In the genomic region with DNA sequence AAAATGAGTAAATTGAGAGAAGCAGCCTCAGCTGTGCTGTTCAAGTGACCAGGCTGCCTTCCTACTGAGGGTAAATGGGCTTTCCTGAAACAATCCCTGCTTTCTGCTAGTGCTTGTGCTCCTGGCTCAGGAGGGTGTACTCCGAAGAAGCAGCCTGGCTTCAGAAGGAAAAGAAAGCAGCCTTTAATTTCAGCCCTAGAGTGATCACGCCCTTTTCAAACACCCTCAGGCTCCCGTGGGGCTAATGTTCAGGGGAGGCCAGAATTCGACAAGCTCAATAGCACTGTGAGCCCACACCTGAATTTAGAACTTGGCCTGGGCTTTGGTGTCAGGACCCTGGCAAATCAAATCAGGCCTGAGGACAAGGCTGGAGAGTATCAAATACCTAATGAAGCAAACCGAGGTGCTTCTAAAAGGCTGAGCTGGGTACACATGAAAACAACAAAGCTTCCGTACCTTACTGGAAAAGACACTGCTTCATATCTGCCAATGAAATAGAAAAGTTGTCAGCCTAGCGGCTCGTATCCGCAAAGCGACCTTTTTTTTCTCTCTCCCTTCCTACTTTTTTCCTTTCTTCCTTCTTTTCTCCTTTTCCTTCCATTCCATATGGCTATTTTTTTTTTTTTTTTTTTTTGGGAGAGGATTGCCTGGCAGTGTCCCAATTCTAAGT, we compare ENCODE assay signal across 10 cellular contexts.
DNase-seq lines count a peak whose midpoint lies in the region; ATAC-seq and TF ChIP-seq lines count a peak whose summit lies in the region.
"Had no signal": no experiment of that assay in that cellular context is flagged by ENCODE, and none has a peak within 500 bp of the region (broad histone marks: within the 10 kb centered on the region; RNA-seq: fewer than 3 reads in every experiment).

No MANE protein-coding gene starts in this region.

- CTCF ChIA-PET in PC-9 (lab: Charles Lee), result interaction anchor here (0.5 kb wide), 1 partner anchor 549 kb away, joined by 3 read pairs; no protein-coding TSS in a partner anchor

- peak overlapping the region; percentile 63 for H3K27ac ChIP-seq in PC-9
- peak overlapping the region; percentile 94 to 96 for H3K27ac ChIP-seq in esophagus (ENCODE audit: low read depth in 2 of 2, low read length in 1 of 2)
- peak overlapping the region; percentile 28 for H3K27ac ChIP-seq in neural progenitor cell

- BruUV-seq in PC-9 (replicated peaks; lab: Mats Ljungman, UMichigan), result no TSS peak

- H3K27me3 Mint-ChIP-seq in neural progenitor cell (ENCODE audit: insufficient read depth, low read depth), result peaks cover 3% of the 10 kb centered on the region
- H3K27me3 Mint-ChIP-seq in activated T-cell treated with anti-CD3 and anti-CD28 coated beads, Interleukin-2, amount 50 U/mL, for 4 hours (ENCODE audit: low read depth), result no peaks in the 10 kb centered on the region
- H3K27me3 Mint-ChIP-seq: CD4-positive, CD25-positive, alpha-beta regulatory T cell had no signal

- POLR2A ChIA-PET in PC-9 (lab: Charles Lee; ENCODE audit: unreplicated experiment), result no interaction called here

- H3K4me3 ChIP-seq in PC-9, result no peak overlapping the region
- H3K4me3 ChIP-seq in esophagus (ENCODE audit: low read depth in 1 of 2, low read length in 2 of 2), result no peak overlapping the region
- H3K4me3 ChIP-seq in neural progenitor cell, result no peak overlapping the region

- no peaks in the 10 kb centered on the region for H4K20me1 ChIP-seq in PC-9 (ENCODE audit: insufficient read depth)
- no peaks in the 10 kb centered on the region for H4K20me1 ChIP-seq in neural progenitor cell (ENCODE audit: low read depth)

- ATAC-seq in HG02973 (IDR thresholded peaks at IDR 0.05; ENCODE audit: unreplicated experiment), result no peak
- no peak for ATAC-seq in activated T-cell treated with anti-CD3 and anti-CD28 coated beads, Interleukin-2, amount 50 U/mL, for 4 hours

- H3K9me3 ChIP-seq in PC-9 (ENCODE audit: insufficient read depth, low read depth) (no peaks in the 10 kb centered on the region; the same call in 1 of the 2 replicates), esophagus (ENCODE audit: control insufficient read depth in 2 of 2, insufficient read depth in 1 of 2, low read depth in 1 of 2, low read length in 1 of 2) (no peaks in the 10 kb centered on the region), neural progenitor cell (ENCODE audit: low read depth) (no peaks in the 10 kb centered on the region)

- H2AFZ ChIP-seq in PC-9, result no peak overlapping the region
- no peak overlapping the region for H2AFZ ChIP-seq in neural progenitor cell (replicated peaks)

- H3K9ac ChIP-seq in neural progenitor cell, result no peak overlapping the region

- intact Hi-C loops in PC-9 (cut with micrococcal nuclease; ENCODE audit: unreplicated experiment), result loop anchor here (2.0 to 10.0 kb wide), 4 partner anchors 34 to 639 kb away; no protein-coding TSS in a partner anchor

- H3K36me3 ChIP-seq in PC-9 (ENCODE audit: low read depth), result no peaks in the 10 kb centered on the region
- no peaks in the 10 kb centered on the region for H3K36me3 ChIP-seq in esophagus (ENCODE audit: control insufficient read depth in 2 of 2, insufficient read depth in 2 of 2, low read length in 1 of 2)
- H3K36me3 ChIP-seq in neural progenitor cell, result no peaks in the 10 kb centered on the region

- H3K9me3 Mint-ChIP-seq in neural progenitor cell, result no peaks in the 10 kb centered on the region
- H3K9me3 Mint-ChIP-seq in activated T-cell treated with anti-CD3 and anti-CD28 coated beads, Interleukin-2, amount 50 U/mL, for 4 hours, result no peaks in the 10 kb centered on the region

- no peak for TF ChIP-seq CTCF in PC-9 (conservative IDR thresholded peaks at IDR 0.05)
- TF ChIP-seq CTCF in neural progenitor cell (IDR thresholded peaks at IDR 0.05), result no peak

- H3K4me1 ChIP-seq in PC-9 (replicated peaks; ENCODE audit: insufficient read depth) (peaks cover 66% of the 10 kb centered on the region), esophagus (ENCODE audit: control insufficient read depth in 2 of 2, insufficient read depth in 2 of 2, low read length in 1 of 2) (peaks cover 2 to 15% of the 10 kb centered on the region in 2 donors), neural progenitor cell (peaks cover 13% of the 10 kb centered on the region)

- peaks cover 5% of the 10 kb centered on the region for H3K36me3 Mint-ChIP-seq in neural progenitor cell
- no peaks in the 10 kb centered on the region for H3K36me3 Mint-ChIP-seq in activated T-cell treated with anti-CD3 and anti-CD28 coated beads, Interleukin-2, amount 50 U/mL, for 4 hours (ENCODE audit: insufficient read depth)
- H3K36me3 Mint-ChIP-seq: CD4-positive, CD25-positive, alpha-beta regulatory T cell had no signal

- H3K27me3 ChIP-seq in PC-9 (ENCODE audit: insufficient read depth, low read depth), result no peaks in the 10 kb centered on the region
- H3K27me3 ChIP-seq in esophagus (ENCODE audit: control insufficient read depth in 1 of 2, insufficient read depth in 2 of 2, low read length in 2 of 2), result no peaks in the 10 kb centered on the region
- H3K27me3 ChIP-seq in neural progenitor cell, result no peaks in the 10 kb centered on the region

- DNase-seq in Ammon's horn (ENCODE audit: low spot score) (peak; percentile 45), PC-9 (peak in 1 of 2 experiments; percentile 13), neural progenitor cell (ENCODE audit: low spot score) (peak; percentile 24), NCI-H2196 treated with DMSO at 0.1 percent for 48 hours (lab: John Stamatoyannopoulos, UW; ENCODE audit: unreplicated experiment) (no peak), kidney tubule cell (ENCODE audit: low spot score) (no peak)
- no peak for DNase-seq in activated T-cell treated with anti-CD3 and anti-CD28 coated beads, Interleukin-2, amount 50 U/mL, for 4 hours
- DNase-seq: activated T-cell treated with anti-CD3 and anti-CD28 coated beads for 4 hours; CD4-positive, CD25-positive, alpha-beta regulatory T cell had no signal

- no peaks in the 10 kb centered on the region; the same call in 1 of the 2 replicates for H3F3A ChIP-seq in PC-9 (ENCODE audit: insufficient read depth, low read depth)
- H3F3A ChIP-seq in neural progenitor cell (ENCODE audit: low read depth), result peaks cover 8% of the 10 kb centered on the region

- H3K4me3 Mint-ChIP-seq in neural progenitor cell, result no peak overlapping the region
- H3K4me3 Mint-ChIP-seq in activated T-cell treated with anti-CD3 and anti-CD28 coated beads, Interleukin-2, amount 50 U/mL, for 4 hours, result no peak overlapping the region
- H3K4me3 Mint-ChIP-seq: CD4-positive, CD25-positive, alpha-beta regulatory T cell had no signal

- peak overlapping the region; percentile 75 for H3K27ac Mint-ChIP-seq in neural progenitor cell

- peaks cover 32% of the 10 kb centered on the region for H3K4me1 Mint-ChIP-seq in neural progenitor cell
- H3K4me1 Mint-ChIP-seq in activated T-cell treated with anti-CD3 and anti-CD28 coated beads, Interleukin-2, amount 50 U/mL, for 4 hours (ENCODE audit: low read depth), result no peaks in the 10 kb centered on the region

- 45 to 53% methylated on average over 10 of the region's 10 CpGs for WGBS in esophagus, 2 donors

- no peaks in the 10 kb centered on the region for H3K9me2 ChIP-seq in PC-9 (ENCODE audit: insufficient read depth)

- H3K4me2 ChIP-seq in PC-9, result peak overlapping the region; percentile 64
- H3K4me2 ChIP-seq in neural progenitor cell, result peak overlapping the region; percentile 28

- no peaks in the 10 kb centered on the region for H3K79me2 ChIP-seq in PC-9 (ENCODE audit: low read depth)
- H3K79me2 ChIP-seq in neural progenitor cell (ENCODE audit: low read depth), result no peaks in the 10 kb centered on the region

Comparison
In these comparisons a context has a peak if more than half of its experiments do, and no peak if none do; other contexts are left out.
1. DNase-seq: peak in Ammon's horn (single experiment) and neural progenitor cell (single experiment); none in NCI-H2196 treated with DMSO at 0.1 percent for 48 hours (single experiment), kidney tubule cell (single experiment) and activated T-cell treated with anti-CD3 and anti-CD28 coated beads, Interleukin-2, amount 50 U/mL, for 4 hours (single experiment).
2. H3K27ac ChIP-seq: peak in every context shown above with its lines; median percentile 95 in esophagus; 63 in PC-9; 28 in neural progenitor cell.